In genomic region chr7:152382244-152382643, GRCh38 we compare ENCODE assay signal across 19 cellular contexts.
"Had no signal": no experiment of that assay in that cellular context is flagged by ENCODE, and none has a peak within 500 bp of the region (broad histone marks: within the 10 kb centered on the region; RNA-seq: fewer than 3 reads in every experiment).

No MANE protein-coding gene starts in this region.

- H3K27me3 ChIP-seq: esophagus squamous epithelium, pancreas, right lobe of liver, suprapubic skin, transverse colon, vagina had no signal

- DNase-seq: activated CD4-positive, alpha-beta T cell treated with anti-CD3 and anti-CD28 coated beads for 4 hours; activated effector memory CD4-positive, alpha-beta T cell treated with Interleukin-2 at 50 U/mL for 16 hours; activated T-cell treated with anti-CD3 and anti-CD28 coated beads, Interleukin-2, amount 50 U/mL, for 1 hour; amniotic stem cell; effector memory CD4-positive, alpha-beta T cell; esophagus squamous epithelium; immature natural killer cell; mesenchymal stem cell; natural killer cell; pancreas; right lobe of liver; small intestine; transverse colon had no signal

- H3K27ac ChIP-seq: esophagus squamous epithelium, pancreas, right lobe of liver, suprapubic skin, transverse colon, vagina had no signal

- ATAC-seq: natural killer cell, right lobe of liver had no signal

- H3K27me3 Mint-ChIP-seq: activated naive CD4-positive, alpha-beta T cell treated with anti-CD3 and anti-CD28 coated beads, Interleukin-2, amount 50 U/mL, for 24 hours; dendritic cell treated with granulocyte-macrophage colony-stimulating factor and Interleukin-4, amounts not matched to agents 40 ng/mL and 50 ng/mL, for 4 days; stimulated activated naive CD8-positive, alpha-beta T cell treated with anti-CD3 and anti-CD28 coated beads, Interleukin-15, Interleukin-2, amounts not matched to agents 100 ng/mL and 50 ng/mL, for 24 hours had no signal

- H3K9me3 ChIP-seq: esophagus squamous epithelium, pancreas, right lobe of liver, transverse colon, vagina had no signal

- H3K4me3 Mint-ChIP-seq: activated naive CD4-positive, alpha-beta T cell treated with anti-CD3 and anti-CD28 coated beads, Interleukin-2, amount 50 U/mL, for 24 hours; dendritic cell treated with granulocyte-macrophage colony-stimulating factor and Interleukin-4, amounts not matched to agents 40 ng/mL and 50 ng/mL, for 4 days; immature natural killer cell; natural killer cell; stimulated activated naive CD8-positive, alpha-beta T cell treated with anti-CD3 and anti-CD28 coated beads, Interleukin-15, Interleukin-2, amounts not matched to agents 100 ng/mL and 50 ng/mL, for 24 hours; T-helper 2 cell treated with Interferon-gamma antibody and Interleukin-4, amounts not matched to agents 5 μg/mL and 100 μg/mL, for 36 hours had no signal

- H3K36me3 ChIP-seq: esophagus squamous epithelium, pancreas, right lobe of liver, suprapubic skin, transverse colon, vagina had no signal

- H3K27ac Mint-ChIP-seq: activated naive CD4-positive, alpha-beta T cell treated with anti-CD3 and anti-CD28 coated beads, Interleukin-2, amount 50 U/mL, for 24 hours; dendritic cell treated with granulocyte-macrophage colony-stimulating factor and Interleukin-4, amounts not matched to agents 40 ng/mL and 50 ng/mL, for 4 days; immature natural killer cell; natural killer cell; stimulated activated naive CD8-positive, alpha-beta T cell treated with anti-CD3 and anti-CD28 coated beads, Interleukin-15, Interleukin-2, amounts not matched to agents 100 ng/mL and 50 ng/mL, for 24 hours; T-helper 2 cell treated with Interferon-gamma antibody and Interleukin-4, amounts not matched to agents 5 μg/mL and 100 μg/mL, for 36 hours had no signal

- H3K36me3 Mint-ChIP-seq: immature natural killer cell, natural killer cell had no signal

- H3K4me3 ChIP-seq: esophagus squamous epithelium, pancreas, right lobe of liver, suprapubic skin, transverse colon, vagina had no signal

- H3K9me3 Mint-ChIP-seq: activated naive CD4-positive, alpha-beta T cell treated with anti-CD3 and anti-CD28 coated beads, Interleukin-2, amount 50 U/mL, for 24 hours; natural killer cell; stimulated activated naive CD8-positive, alpha-beta T cell treated with anti-CD3 and anti-CD28 coated beads, Interleukin-15, Interleukin-2, amounts not matched to agents 100 ng/mL and 50 ng/mL, for 24 hours had no signal
